Comparison of ENCODE assay signal across 1 cellular context in genomic region chr4:176276710-176277109, GRCh38.
TF ChIP-seq lines count a peak whose summit lies in the region.

No MANE protein-coding gene starts in this region.

TF ChIP-seq in HepG2, 621 proteins besides CTCF, POLR2A, EP300 and RAD21:
- no peak for TF ChIP-seq ZNF678 (CRISPR knock-in tag; IDR thresholded peaks at IDR 0.05)
- 0 out of 4 replicates have a peak, but pooled peaks have one; percentile 2 to 4 for TF ChIP-seq MAFK (conservative IDR thresholded peaks at IDR 0.05 in 1 of 2, IDR thresholded peaks at IDR 0.05 in 1 of 2; ENCODE audit: low read length in 2 of 2)
